In the genomic region with DNA sequence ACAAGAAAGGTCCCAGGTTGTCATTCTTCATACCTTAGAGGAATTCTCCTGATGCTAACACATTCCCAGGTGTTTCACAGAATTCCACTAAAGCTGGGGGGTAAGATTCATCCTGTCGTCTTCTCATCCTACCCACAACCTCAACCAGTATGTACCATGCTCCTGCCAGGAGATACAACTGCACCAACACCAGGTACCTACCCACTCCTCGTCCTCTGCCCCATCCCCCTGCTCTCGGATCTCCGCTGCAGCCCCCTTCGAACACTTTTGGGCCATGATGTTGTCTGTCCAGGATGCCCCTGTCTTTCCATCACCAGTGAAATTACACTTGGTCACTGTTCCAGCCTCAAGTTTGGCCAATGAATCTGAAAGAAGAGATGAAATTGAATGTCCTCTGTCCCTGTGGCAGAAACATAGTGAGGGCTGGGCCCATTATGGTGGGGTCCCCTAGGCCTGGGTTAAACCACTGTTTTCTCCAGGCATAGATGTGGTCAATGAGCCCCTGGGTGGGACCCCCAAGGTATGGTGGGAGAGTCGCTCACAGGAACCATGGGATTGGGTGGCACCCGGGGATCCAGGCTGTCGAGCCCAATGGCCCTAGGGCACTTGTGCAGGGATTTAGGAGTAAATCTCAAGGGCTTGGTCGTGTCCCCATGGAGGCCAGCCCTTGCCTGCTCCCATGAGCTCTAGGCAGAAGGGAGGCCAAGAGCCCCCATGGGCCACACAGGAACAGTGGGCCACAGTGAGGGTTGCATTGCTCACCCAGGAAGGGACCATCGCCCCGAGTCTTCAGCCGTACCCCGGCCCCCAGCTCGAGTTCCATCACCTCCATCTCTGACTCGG, we compare ENCODE assay signal across 36 cellular contexts. TPM values are rescaled to one million over a fixed set of nuclear protein-coding genes. Genes with fewer than 3 reads are reported as not detected.
"Had no signal": no experiment of that assay in that cellular context is flagged by ENCODE, and none has a peak within 500 bp of the region (broad histone marks: within the 10 kb centered on the region; RNA-seq: fewer than 3 reads in every experiment).

No MANE protein-coding gene starts in this region.

- H3K27me3 ChIP-seq: ascending aorta, cardiac muscle cell had no signal

- H3K4me1 ChIP-seq: ascending aorta had no signal

- H3K27ac ChIP-seq: ascending aorta, cardiac muscle cell, WERI-Rb-1 had no signal

- H3K36me3 Mint-ChIP-seq: activated naive CD4-positive, alpha-beta T cell treated with anti-CD3 and anti-CD28 coated beads, Interleukin-2, amount 10 ng/mL, durations not matched to agents 7 days and 5 days; activated naive CD4-positive, alpha-beta T cell treated with anti-CD3 and anti-CD28 coated beads, Interleukin-2, amount 50 U/mL, for 24 hours; activated naive CD8-positive, alpha-beta T cell; activated naive CD8-positive, alpha-beta T cell treated with anti-CD3 and anti-CD28 coated beads, Interleukin-2, amount 10 ng/mL, durations not matched to agents 7 days and 5 days; T-cell; WTC11 had no signal

- H3K9me3 Mint-ChIP-seq: activated CD4-positive, alpha-beta memory T cell treated with anti-CD3 and anti-CD28 coated beads, Interleukin-2, amount 10 ng/mL, durations not matched to agents 7 days and 5 days; activated CD4-positive, alpha-beta T cell treated with anti-CD3 and anti-CD28 coated beads, Interleukin-2, amount 10 ng/mL, durations not matched to agents 7 days and 5 days; activated naive CD4-positive, alpha-beta T cell treated with anti-CD3 and anti-CD28 coated beads, Interleukin-2, amount 10 ng/mL, durations not matched to agents 7 days and 5 days; activated naive CD4-positive, alpha-beta T cell treated with anti-CD3 and anti-CD28 coated beads, Interleukin-2, amount 50 U/mL, for 24 hours; activated naive CD8-positive, alpha-beta T cell treated with anti-CD3 and anti-CD28 coated beads, Interleukin-2, amount 10 ng/mL, durations not matched to agents 7 days and 5 days; activated naive CD8-positive, alpha-beta T cell treated with anti-CD3 and anti-CD28 coated beads, Interleukin-2, amount 50 U/mL, for 24 hours; activated T-cell treated with anti-CD3 and anti-CD28 coated beads, Interleukin-2, amount 50 U/mL, for 24 hours; activated T-helper 2 cell treated with anti-CD3 and anti-CD28 coated beads, Interferon-gamma antibody, Interleukin-2, Interleukin-4, amounts not matched to agents 10 μg/mL and 5 μg/mL and 100 μg/mL, durations not matched to agents 14 hours and 24 hours and 36 hours; brain; central memory CD8-positive, alpha-beta T cell; T-cell; WTC11 had no signal

- H3K4me1 Mint-ChIP-seq: activated CD4-positive, alpha-beta memory T cell treated with anti-CD3 and anti-CD28 coated beads, Interleukin-2, amount 10 ng/mL, durations not matched to agents 7 days and 5 days; activated CD4-positive, alpha-beta T cell treated with anti-CD3 and anti-CD28 coated beads for 36 hours; activated CD4-positive, alpha-beta T cell treated with anti-CD3 and anti-CD28 coated beads, Interleukin-2, amount 10 ng/mL, durations not matched to agents 7 days and 5 days; activated naive CD4-positive, alpha-beta T cell treated with anti-CD3 and anti-CD28 coated beads, Interleukin-2, amount 10 ng/mL, durations not matched to agents 7 days and 5 days; activated naive CD4-positive, alpha-beta T cell treated with anti-CD3 and anti-CD28 coated beads, Interleukin-2, amount 50 U/mL, for 24 hours; activated naive CD8-positive, alpha-beta T cell treated with anti-CD3 and anti-CD28 coated beads, Interleukin-2, amount 10 ng/mL, durations not matched to agents 7 days and 5 days; brain; central memory CD8-positive, alpha-beta T cell; T-cell had no signal

- DNase-seq: activated CD4-positive, alpha-beta memory T cell treated with anti-CD3 and anti-CD28 coated beads, Interleukin-2, amount 10 ng/mL, durations not matched to agents 7 days and 5 days; activated CD4-positive, alpha-beta T cell treated with anti-CD3 and anti-CD28 coated beads for 1 hour; activated CD4-positive, alpha-beta T cell treated with anti-CD3 and anti-CD28 coated beads for 36 hours; activated CD4-positive, alpha-beta T cell treated with anti-CD3 and anti-CD28 coated beads for 48 hours; activated CD4-positive, alpha-beta T cell treated with anti-CD3 and anti-CD28 coated beads, Interleukin-2, amount 10 ng/mL, durations not matched to agents 7 days and 5 days; activated CD4-positive, alpha-beta T cell treated with anti-CD3 and anti-CD28 coated beads, Interleukin-2, amount 50 U/mL, for 48 hours; activated CD4-positive, CD25-positive, alpha-beta regulatory T cell; activated CD8-positive, alpha-beta memory T cell treated with anti-CD3 and anti-CD28 coated beads, Interleukin-2, amount 50 U/mL, for 48 hours; activated CD8-positive, alpha-beta T cell treated with anti-CD3 and anti-CD28 coated beads, Interleukin-2, amount 10 ng/mL, durations not matched to agents 7 days and 5 days; activated effector memory CD4-positive, alpha-beta T cell treated with Interleukin-2 at 50 U/mL for 16 hours; activated gamma-delta T cell; activated naive CD4-positive, alpha-beta T cell treated with anti-CD3 and anti-CD28 coated beads, Interleukin-2, amount 10 ng/mL, durations not matched to agents 7 days and 5 days; activated naive CD4-positive, alpha-beta T cell treated with Interleukin-2 at 50 U/mL for 16 hours; activated naive CD8-positive, alpha-beta T cell treated with anti-CD3 and anti-CD28 coated beads, Interleukin-2, amount 10 ng/mL, durations not matched to agents 7 days and 5 days; activated naive CD8-positive, alpha-beta T cell treated with anti-CD3 and anti-CD28 coated beads, Interleukin-2, amount 50 U/mL, for 24 hours; activated T-cell treated with anti-CD3 and anti-CD28 coated beads, Interleukin-2, amount 50 U/mL, for 24 hours; activated T-cell treated with anti-CD3 and anti-CD28 coated beads, Interleukin-2, amount 50 U/mL, for 48 hours; amygdala; anterior cingulate cortex; caudate nucleus; T-cell; T-helper 17 cell; T-helper 9 cell; WERI-Rb-1 had no signal

- H3K27ac Mint-ChIP-seq: activated CD4-positive, alpha-beta memory T cell treated with anti-CD3 and anti-CD28 coated beads, Interleukin-2, amount 10 ng/mL, durations not matched to agents 7 days and 5 days; activated CD4-positive, alpha-beta T cell treated with anti-CD3 and anti-CD28 coated beads for 36 hours; activated CD4-positive, alpha-beta T cell treated with anti-CD3 and anti-CD28 coated beads, Interleukin-2, amount 10 ng/mL, durations not matched to agents 7 days and 5 days; activated CD8-positive, alpha-beta T cell treated with anti-CD3 and anti-CD28 coated beads, Interleukin-2, amount 10 ng/mL, durations not matched to agents 7 days and 5 days; activated naive CD4-positive, alpha-beta T cell treated with anti-CD3 and anti-CD28 coated beads, Interleukin-2, amount 10 ng/mL, durations not matched to agents 7 days and 5 days; activated naive CD4-positive, alpha-beta T cell treated with anti-CD3 and anti-CD28 coated beads, Interleukin-2, amount 50 U/mL, for 24 hours; activated naive CD8-positive, alpha-beta T cell; activated naive CD8-positive, alpha-beta T cell treated with anti-CD3 and anti-CD28 coated beads, Interleukin-2, amount 10 ng/mL, durations not matched to agents 7 days and 5 days; activated naive CD8-positive, alpha-beta T cell treated with anti-CD3 and anti-CD28 coated beads, Interleukin-2, amount 50 U/mL, for 24 hours; activated T-cell treated with anti-CD3 and anti-CD28 coated beads, Interleukin-2, amount 50 U/mL, for 24 hours; activated T-helper 2 cell treated with anti-CD3 and anti-CD28 coated beads, Interferon-gamma antibody, Interleukin-2, Interleukin-4, amounts not matched to agents 10 μg/mL and 5 μg/mL and 100 μg/mL, durations not matched to agents 14 hours and 24 hours and 36 hours; brain; T-cell; T-helper 17 cell; WTC11 had no signal

- H3K27me3 Mint-ChIP-seq: activated CD4-positive, alpha-beta memory T cell treated with anti-CD3 and anti-CD28 coated beads, Interleukin-2, amount 10 ng/mL, durations not matched to agents 7 days and 5 days; activated CD4-positive, alpha-beta T cell treated with anti-CD3 and anti-CD28 coated beads for 36 hours; activated CD4-positive, alpha-beta T cell treated with anti-CD3 and anti-CD28 coated beads, Interleukin-2, amount 10 ng/mL, durations not matched to agents 7 days and 5 days; activated naive CD4-positive, alpha-beta T cell treated with anti-CD3 and anti-CD28 coated beads, Interleukin-2, amount 50 U/mL, for 24 hours; activated naive CD8-positive, alpha-beta T cell; activated naive CD8-positive, alpha-beta T cell treated with anti-CD3 and anti-CD28 coated beads, Interleukin-2, amount 50 U/mL, for 24 hours; activated T-cell treated with anti-CD3 and anti-CD28 coated beads, Interleukin-2, amount 50 U/mL, for 24 hours; brain had no signal

- H3K4me3 Mint-ChIP-seq: activated CD4-positive, alpha-beta memory T cell treated with anti-CD3 and anti-CD28 coated beads, Interleukin-2, amount 10 ng/mL, durations not matched to agents 7 days and 5 days; activated CD4-positive, alpha-beta T cell treated with anti-CD3 and anti-CD28 coated beads for 36 hours; activated CD4-positive, alpha-beta T cell treated with anti-CD3 and anti-CD28 coated beads, Interleukin-2, amount 10 ng/mL, durations not matched to agents 7 days and 5 days; activated CD8-positive, alpha-beta T cell treated with anti-CD3 and anti-CD28 coated beads, Interleukin-2, amount 10 ng/mL, durations not matched to agents 7 days and 5 days; activated naive CD4-positive, alpha-beta T cell treated with anti-CD3 and anti-CD28 coated beads, Interleukin-2, amount 10 ng/mL, durations not matched to agents 7 days and 5 days; activated naive CD4-positive, alpha-beta T cell treated with anti-CD3 and anti-CD28 coated beads, Interleukin-2, amount 50 U/mL, for 24 hours; activated naive CD8-positive, alpha-beta T cell; activated naive CD8-positive, alpha-beta T cell treated with anti-CD3 and anti-CD28 coated beads, Interleukin-2, amount 10 ng/mL, durations not matched to agents 7 days and 5 days; activated naive CD8-positive, alpha-beta T cell treated with anti-CD3 and anti-CD28 coated beads, Interleukin-2, amount 50 U/mL, for 24 hours; activated T-cell treated with anti-CD3 and anti-CD28 coated beads, Interleukin-2, amount 50 U/mL, for 24 hours; brain; central memory CD8-positive, alpha-beta T cell; T-cell; T-helper 17 cell; WTC11 had no signal

- ATAC-seq: activated CD4-positive, alpha-beta T cell treated with anti-CD3 and anti-CD28 coated beads for 36 hours; activated CD4-positive, CD25-positive, alpha-beta regulatory T cell treated with anti-CD3 and anti-CD28 coated beads, Interleukin-2, amount 50 U/mL, for 24 hours; activated CD8-positive, alpha-beta T cell treated with anti-CD3 and anti-CD28 coated beads, Interleukin-2, amount 10 ng/mL, durations not matched to agents 7 days and 5 days; activated naive CD8-positive, alpha-beta T cell treated with anti-CD3 and anti-CD28 coated beads, Interleukin-2, amount 50 U/mL, for 24 hours; T-cell; T-helper 17 cell; WTC11 had no signal

- H3K4me3 ChIP-seq: ascending aorta, cardiac muscle cell had no signal

- H3K9me3 ChIP-seq: ascending aorta had no signal

RNA-seq across cellular contexts. Expression of a gene that starts 9.5 kb away (rescaled TPM):
- total RNA-seq: activated CD4-positive, alpha-beta memory T cell treated with anti-CD3 and anti-CD28 coated beads, Interleukin-2, amount 10 ng/mL, durations not matched to agents 7 days and 5 days; activated CD4-positive, alpha-beta T cell treated with anti-CD3 and anti-CD28 coated beads for 36 hours; activated CD4-positive, alpha-beta T cell treated with anti-CD3 and anti-CD28 coated beads, Interleukin-2, amount 10 ng/mL, durations not matched to agents 7 days and 5 days; activated CD8-positive, alpha-beta memory T cell treated with anti-CD3 and anti-CD28 coated beads for 36 hours; activated CD8-positive, alpha-beta T cell treated with anti-CD3 and anti-CD28 coated beads, Interleukin-2, amount 10 ng/mL, durations not matched to agents 7 days and 5 days; activated T-helper 2 cell treated with anti-CD3 and anti-CD28 coated beads, Interferon-gamma antibody, Interleukin-2, Interleukin-4, amounts not matched to agents 10 μg/mL and 5 μg/mL and 100 μg/mL, durations not matched to agents 14 hours and 24 hours and 36 hours; T-helper 1 cell treated with Interleukin-12 subunit alpha and Interleukin-12 subunit beta and Interleukin-4 antibody, amounts not matched to agents 30 ng/mL and 1 ng/mL, for 36 hours; T-helper 2 cell treated with Interferon-gamma antibody and Interleukin-4, amounts not matched to agents 100 ng/mL and 5 ng/mL, for 36 hours had no signal
